Comparison of ENCODE assay signal across 15 cellular contexts in genomic region chr7:90574820-90575187, GRCh38.
"Had no signal": no experiment of that assay in that cellular context is flagged by ENCODE, and none has a peak within 500 bp of the region (broad histone marks: within the 10 kb centered on the region; RNA-seq: fewer than 3 reads in every experiment).

No MANE protein-coding gene starts in this region.

- H3K36me3 ChIP-seq: sigmoid colon had no signal

- DNase-seq: central memory CD4-positive, alpha-beta T cell; effector CD4-positive, alpha-beta T cell; foreskin melanocyte; head of caudate nucleus; kidney; naive B cell; psoas muscle; retina; sigmoid colon; stimulated activated CD4-positive, alpha-beta T cell treated with anti-CD3 and anti-CD28 coated beads, Interleukin-12 subunit alpha, Interleukin-12 subunit beta, amount 100 ng/mL, for 4 hours; stimulated activated naive CD4-positive, alpha-beta T cell treated with Interleukin-2 at 50 U/mL for 16 hours; trophoblast cell had no signal

- H3K9me3 ChIP-seq: psoas muscle, sigmoid colon had no signal

- H3K4me3 Mint-ChIP-seq: naive B cell, nephron had no signal

- H3K27me3 ChIP-seq: sigmoid colon had no signal

- H3K27ac Mint-ChIP-seq: naive B cell, nephron had no signal

- H3K9me3 Mint-ChIP-seq: naive B cell, nephron had no signal

- ATAC-seq: psoas muscle had no signal

- H3K4me1 ChIP-seq: psoas muscle had no signal

- H3K36me3 Mint-ChIP-seq: naive B cell had no signal

- H3K27me3 Mint-ChIP-seq: naive B cell had no signal

- H3K27ac ChIP-seq: coronary artery, psoas muscle, sigmoid colon, skin epidermis had no signal

- H3K4me3 ChIP-seq: coronary artery, psoas muscle, sigmoid colon, skin epidermis had no signal

- H3K4me1 Mint-ChIP-seq: nephron had no signal
